In genomic region chr1:229507502-229507901, GRCh38 we compare ENCODE assay signal across 8 cellular contexts. TPM values are rescaled to one million over a fixed set of nuclear protein-coding genes. Genes with fewer than 3 reads are reported as not detected.
A peak's percentile ranks its signal among the peaks of the same experiment; 100 is the strongest.
DNase-seq lines count a peak whose midpoint lies in the region; ATAC-seq and TF ChIP-seq lines count a peak whose summit lies in the region.

No MANE protein-coding gene starts in this region.

- TF ChIP-seq CTCF in KMS-11 (conservative IDR thresholded peaks at IDR 0.05; ENCODE audit: low read depth, low read length) (no peak), GM13977 (IDR thresholded peaks at IDR 0.05; ENCODE audit: extremely low read depth, insufficient read depth, missing control alignments) (no peak)

- H3K4me1 ChIP-seq in KMS-11 (ENCODE audit: low read depth, poor library complexity, severe bottlenecking) (peaks cover 17% of the 10 kb centered on the region), neuronal stem cell (ENCODE audit: control insufficient read depth in 2 of 2, insufficient read depth in 1 of 2, low read depth in 1 of 2, low read length in 2 of 2) (peaks cover 0 to 5% of the 10 kb centered on the region in 2 donors)
- H3K4me1 ChIP-seq in effector memory CD4-positive, alpha-beta T cell (ENCODE audit: control insufficient read depth, insufficient read depth, low read length, poor library complexity, severe bottlenecking), result peaks cover 11% of the 10 kb centered on the region

- H3K4ac ChIP-seq in neuronal stem cell (ENCODE audit: low read length), result no peak overlapping the region

- H3K4me3 ChIP-seq in KMS-11 (IDR thresholded peaks at IDR 0.05; ENCODE audit: insufficient read depth, low read depth, low read length) (peak overlapping the region; percentile 53), neuronal stem cell (ENCODE audit: low read length in 2 of 2) (peak overlapping the region; percentile 68 to 91)
- peak overlapping the region; percentile 93 for H3K4me3 ChIP-seq in effector memory CD4-positive, alpha-beta T cell (ENCODE audit: insufficient read depth, low read depth, low read length, poor library complexity, severe bottlenecking)

- no peak overlapping the region for H2AK5ac ChIP-seq in neuronal stem cell (ENCODE audit: low read depth, low read length)

- peak overlapping the region; percentile 88 for H3K9ac ChIP-seq in KMS-11
- H3K9ac ChIP-seq in neuronal stem cell (ENCODE audit: low read depth, low read length, poor library complexity), result peak overlapping the region; percentile 9

- in situ Hi-C loops in GM13977 (cut with MboI; ENCODE audit: low pct_unique_long_range_greater_than_20kb, low sequenced_read_pairs, unreplicated experiment), result loop anchor here (10.0 kb wide), 1 partner anchor 253 kb away; no protein-coding TSS in a partner anchor

- no peak overlapping the region for H4K91ac ChIP-seq in neuronal stem cell (ENCODE audit: low read depth, low read length, poor library complexity)

- H3K27me3 ChIP-seq in KMS-11 (ENCODE audit: insufficient read depth, low read depth) (no peaks in the 10 kb centered on the region), neuronal stem cell (ENCODE audit: control insufficient read depth in 3 of 3, insufficient read depth in 3 of 3, low read depth in 1 of 3, low read length in 3 of 3) (no peaks in the 10 kb centered on the region)
- no peaks in the 10 kb centered on the region for H3K27me3 ChIP-seq in effector memory CD4-positive, alpha-beta T cell (replicated peaks; ENCODE audit: control insufficient read depth, insufficient read depth, low read length, poor library complexity, severe bottlenecking)

- H3K18ac ChIP-seq in neuronal stem cell (ENCODE audit: low read length), result no peak overlapping the region

- no peak overlapping the region for H2BK15ac ChIP-seq in neuronal stem cell (ENCODE audit: low read length)

- WGBS in neuronal stem cell (ENCODE audit: extremely low coverage in 2 of 2, insufficient read length in 2 of 2, insufficient replicate concordance in 1 of 2), 2 donors, result no CpG with 5 or more reads among the region's 5 CpGs

- no peak for DNase-seq in effector memory CD4-positive, alpha-beta T cell
- DNase-seq in neuronal stem cell (ENCODE audit: low spot score) (no peak), GM03348 (ENCODE audit: low spot score) (no peak), GM13977 (ENCODE audit: low spot score) (no peak), NCI-H226 (no peak)

- peak overlapping the region; percentile 86 for H3K27ac ChIP-seq in KMS-11
- H3K27ac ChIP-seq in effector memory CD4-positive, alpha-beta T cell (ENCODE audit: insufficient read depth, low read length, poor library complexity, severe bottlenecking), result peak overlapping the region; percentile 88
- H3K27ac ChIP-seq in neuronal stem cell (replicated peaks; ENCODE audit: low read length), result peak overlapping the region; percentile 74

- H3K14ac ChIP-seq in neuronal stem cell (ENCODE audit: low read length), result no peak overlapping the region

- no peaks in the 10 kb centered on the region for H3K79me1 ChIP-seq in neuronal stem cell (ENCODE audit: low read depth, low read length)

- H4K8ac ChIP-seq in neuronal stem cell (ENCODE audit: low read depth, low read length), result no peak overlapping the region

- no peaks in the 10 kb centered on the region for H4K20me1 ChIP-seq in KMS-11 (ENCODE audit: insufficient read depth)

- H2BK5ac ChIP-seq in neuronal stem cell (ENCODE audit: low read length), result peak overlapping the region; percentile 72

- H2BK12ac ChIP-seq in neuronal stem cell (ENCODE audit: low read length), result no peak overlapping the region

- no peak overlapping the region for H2BK120ac ChIP-seq in neuronal stem cell (ENCODE audit: low read depth, low read length)

- H3K9me3 ChIP-seq in effector memory CD4-positive, alpha-beta T cell (ENCODE audit: control insufficient read depth, low read length), result no peaks in the 10 kb centered on the region
- H3K9me3 ChIP-seq in neuronal stem cell (replicated peaks in 1 of 2; ENCODE audit: control insufficient read depth in 2 of 2, insufficient read depth in 1 of 2, low read depth in 1 of 2, low read length in 2 of 2), result no peaks in the 10 kb centered on the region

- peak overlapping the region; percentile 85 for H2AFZ ChIP-seq in KMS-11 (ENCODE audit: low read depth)
- H2AFZ ChIP-seq in neuronal stem cell (ENCODE audit: low read length), result peak overlapping the region; percentile 90

- peak overlapping the region; percentile 52 for H3K4me2 ChIP-seq in KMS-11
- peak overlapping the region; percentile 63 for H3K4me2 ChIP-seq in neuronal stem cell (ENCODE audit: insufficient read depth, low read length, poor library complexity, severe bottlenecking)

- no peaks in the 10 kb centered on the region for H3K36me3 ChIP-seq in KMS-11 (ENCODE audit: insufficient read depth)
- H3K36me3 ChIP-seq in effector memory CD4-positive, alpha-beta T cell (ENCODE audit: control insufficient read depth, insufficient read depth, low read length), result peaks cover 4% of the 10 kb centered on the region
- H3K36me3 ChIP-seq in neuronal stem cell (replicated peaks in 1 of 2; ENCODE audit: control insufficient read depth in 2 of 2, insufficient read depth in 2 of 2, low read length in 2 of 2), result peaks cover 0 to 32% of the 10 kb centered on the region in 2 donors

- H3K23ac ChIP-seq in neuronal stem cell (ENCODE audit: low read depth, low read length, poor library complexity), result no peak overlapping the region

- peaks cover 27% of the 10 kb centered on the region for H3K79me2 ChIP-seq in KMS-11 (ENCODE audit: insufficient read depth, low read depth)

- peak; percentile 1 for ATAC-seq in GM19455 (IDR thresholded peaks at IDR 0.05; ENCODE audit: unreplicated experiment)
- no peak for ATAC-seq in HG02870 (IDR thresholded peaks at IDR 0.05; ENCODE audit: unreplicated experiment)

RNA-seq across cellular contexts. Expression of gene NUP133, which starts 0.6 kb away (rescaled TPM):
- 22.6 TPM for polyA plus RNA-seq in neuronal stem cell (2013, experiment 1 of 2)
- polyA plus RNA-seq in neuronal stem cell (2013, experiment 2 of 2), result 24.2 TPM

RNA-seq across cellular contexts. Expression of gene ABCB10, which starts 51.0 kb away (rescaled TPM):
- 7.1 TPM for polyA plus RNA-seq in neuronal stem cell (2013, experiment 1 of 2)
- polyA plus RNA-seq in neuronal stem cell (2013, experiment 2 of 2), result 7.7 TPM
